8 cellular contexts compared by ENCODE assay signal in the genomic region with DNA sequence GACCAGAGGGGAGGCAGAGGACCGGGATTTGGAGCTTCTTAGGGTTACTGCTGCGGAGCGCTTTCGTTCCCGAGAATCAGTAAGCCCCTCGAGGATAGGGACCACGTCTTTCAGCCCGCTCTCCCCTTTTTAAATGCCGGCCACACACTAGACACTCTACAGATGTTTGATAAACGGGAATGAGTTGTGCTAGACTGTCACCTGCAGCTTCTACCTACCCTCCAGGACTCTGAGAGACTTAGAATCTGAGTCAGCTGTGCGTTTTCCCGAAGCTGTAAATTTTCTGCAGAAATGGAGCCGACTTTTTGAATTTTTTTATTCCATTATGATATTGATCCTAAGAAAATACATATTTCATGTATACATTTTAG. TPM values are rescaled to one million over a fixed set of nuclear protein-coding genes. Genes with fewer than 3 reads are reported as not detected.
DNase-seq lines count a peak whose midpoint lies in the region; ATAC-seq, FAIRE-seq and TF ChIP-seq lines count a peak whose summit lies in the region.

No MANE protein-coding gene starts in this region.

- no peak for TF ChIP-seq CTCF in GM12865 (IDR thresholded peaks at IDR 0.05; ENCODE audit: insufficient read depth, low read depth, low read length, missing control alignments)
- no peak for TF ChIP-seq CTCF in KMS-11 (conservative IDR thresholded peaks at IDR 0.05; ENCODE audit: low read depth, low read length)
- no peak for TF ChIP-seq CTCF in pancreas (IDR thresholded peaks at IDR 0.05)
- TF ChIP-seq CTCF in GM20000 (IDR thresholded peaks at IDR 0.05; ENCODE audit: extremely low read depth, missing control alignments), result no peak

- no peaks in the 10 kb centered on the region for H4K20me1 ChIP-seq in KMS-11 (ENCODE audit: insufficient read depth)

- DNase-seq in GM12865 (ENCODE audit: low read depth) (no peak), pancreas (no peak), cerebellum (ENCODE audit: low spot score) (no peak), GM20000 (ENCODE audit: low spot score) (no peak)
- no peak for DNase-seq in effector memory CD4-positive, alpha-beta T cell
- no peak for DNase-seq in activated effector memory CD4-positive, alpha-beta T cell treated with anti-CD3 and anti-CD28 coated beads, Interleukin-2, amount 50 U/mL, for 16 hours

- H3K79me2 ChIP-seq in KMS-11 (ENCODE audit: insufficient read depth, low read depth), result no peaks in the 10 kb centered on the region

- peaks cover 5% of the 10 kb centered on the region for H3K4me1 ChIP-seq in KMS-11 (ENCODE audit: low read depth, poor library complexity, severe bottlenecking)
- H3K4me1 ChIP-seq in effector memory CD4-positive, alpha-beta T cell (ENCODE audit: control insufficient read depth, insufficient read depth, low read length, poor library complexity, severe bottlenecking), result peaks cover 9% of the 10 kb centered on the region
- peaks cover 0 to 6% (median 0%) of the 10 kb centered on the region in 3 donors for H3K4me1 ChIP-seq in pancreas

- H3K36me3 ChIP-seq in KMS-11 (ENCODE audit: insufficient read depth), result no peaks in the 10 kb centered on the region
- no peaks in the 10 kb centered on the region for H3K36me3 ChIP-seq in effector memory CD4-positive, alpha-beta T cell (ENCODE audit: control insufficient read depth, insufficient read depth, low read length)
- no peaks in the 10 kb centered on the region for H3K36me3 ChIP-seq in pancreas

- peak overlapping the region; percentile 92 for H3K4me3 ChIP-seq in GM12865 (ENCODE audit: low read depth, low read length)
- no peak overlapping the region for H3K4me3 ChIP-seq in KMS-11 (IDR thresholded peaks at IDR 0.05; ENCODE audit: insufficient read depth, low read depth, low read length)
- H3K4me3 ChIP-seq in effector memory CD4-positive, alpha-beta T cell (ENCODE audit: insufficient read depth, low read depth, low read length, poor library complexity, severe bottlenecking), result peak overlapping the region; percentile 85
- peak overlapping the region; percentile 47 to 89 (median 70) for H3K4me3 ChIP-seq in pancreas

- H3K27ac ChIP-seq in KMS-11, result no peak overlapping the region
- H3K27ac ChIP-seq in effector memory CD4-positive, alpha-beta T cell (ENCODE audit: insufficient read depth, low read length, poor library complexity, severe bottlenecking), result no peak overlapping the region
- H3K27ac ChIP-seq in pancreas, result peak overlapping the region; percentile 50 to 83 (median 81)

- H2AFZ ChIP-seq in KMS-11 (ENCODE audit: low read depth), result peak overlapping the region; percentile 100

- H3K4me2 ChIP-seq in KMS-11, result peak overlapping the region; percentile 79

- H3K9me3 ChIP-seq in effector memory CD4-positive, alpha-beta T cell (ENCODE audit: control insufficient read depth, low read length), result no peaks in the 10 kb centered on the region
- H3K9me3 ChIP-seq in pancreas, result no peaks in the 10 kb centered on the region

- intact Hi-C loops in pancreas (cut with DNase I), result no loop called here

- peak overlapping the region; percentile 62; the same call in 1 of the 2 replicates for H3K9ac ChIP-seq in KMS-11

- WGBS in pancreas, 2 donors, result 0 to 1% methylated on average over 13 of the region's 13 CpGs

- FAIRE-seq in pancreas (lab: Jason Lieb, UNC), result no peak

- peak; percentile 25 for ATAC-seq in GM21529 (IDR thresholded peaks at IDR 0.05; ENCODE audit: unreplicated experiment)
- peak; percentile 20 to 37 (median 26) for ATAC-seq in pancreas

- H3K27me3 ChIP-seq in KMS-11 (ENCODE audit: insufficient read depth, low read depth) (no peaks in the 10 kb centered on the region), pancreas (no peaks in the 10 kb centered on the region)
- no peaks in the 10 kb centered on the region for H3K27me3 ChIP-seq in effector memory CD4-positive, alpha-beta T cell (replicated peaks; ENCODE audit: control insufficient read depth, insufficient read depth, low read length, poor library complexity, severe bottlenecking)

RNA-seq across cellular contexts. Expression of a gene that starts 0.7 kb away (rescaled TPM):
- total RNA-seq in pancreas (1 to 10 TPM; 1.7 to 3.7 (median 2.7) TPM), cerebellum (19.7 TPM)
- polyA plus RNA-seq in pancreas, result 1 to 10 TPM; 1.5 to 2.9 TPM

RNA-seq across cellular contexts. Expression of a gene that starts 42.7 kb away (rescaled TPM):
- 10 to 100 TPM in 4 of 6 donors, 1 to 10 TPM in 2; 9.0 to 15.5 (median 11.2) TPM for total RNA-seq in pancreas
- 10 to 100 TPM in 1 of 2 donors, 1 to 10 TPM in 1; 10.0 to 18.9 TPM for polyA plus RNA-seq in pancreas
- 137 TPM for total RNA-seq in cerebellum

Comparison
In these comparisons a context has a peak if more than half of its experiments do, and no peak if none do; other contexts are left out.
1. H3K27ac ChIP-seq: peak in pancreas (4 of 4); none in KMS-11 (single experiment) and effector memory CD4-positive, alpha-beta T cell (single experiment).